Comparison of ENCODE assay signal across 9 cellular contexts in genomic region chr19:38974599-38975213, GRCh38. TPM values are rescaled to one million over a fixed set of nuclear protein-coding genes. Genes with fewer than 3 reads are reported as not detected.
DNase-seq lines count a peak whose midpoint lies in the region; ATAC-seq and TF ChIP-seq lines count a peak whose summit lies in the region.
"Had no signal": no experiment of that assay in that cellular context is flagged by ENCODE, and none has a peak within 500 bp of the region (broad histone marks: within the 10 kb centered on the region; RNA-seq: fewer than 3 reads in every experiment).

No MANE protein-coding gene starts in this region.

- 31 to 43% (median 31%) methylated on average over 19 of the region's 19 CpGs for WGBS in psoas muscle, 3 donors

- TF ChIP-seq CTCF in WI38 (IDR thresholded peaks at IDR 0.05; ENCODE audit: low read depth, low read length) (no peak), foreskin keratinocyte (conservative IDR thresholded peaks at IDR 0.05) (peak; percentile 2), psoas muscle (IDR thresholded peaks at IDR 0.05) (no peak)

- H3K9me3 ChIP-seq in psoas muscle, result no peaks in the 10 kb centered on the region

- H3K4me1 ChIP-seq in foreskin keratinocyte, result no peaks in the 10 kb centered on the region
- H3K4me1 ChIP-seq in psoas muscle, result no peaks in the 10 kb centered on the region

- intact Hi-C loops in psoas muscle (cut with DNase I), result no loop called here

- H3K27ac ChIP-seq in foreskin keratinocyte (peak overlapping the region; percentile 61), psoas muscle (peak overlapping the region; percentile 67)

- H3K36me3 ChIP-seq in psoas muscle (ENCODE audit: insufficient read depth in 1 of 2, low read depth in 1 of 2), result no peaks in the 10 kb centered on the region

- H3K4me3 ChIP-seq in WI38 (ENCODE audit: low read depth, low read length) (peak overlapping the region; percentile 72), psoas muscle (peak overlapping the region; percentile 80)

- ATAC-seq in foreskin keratinocyte, result no peak
- peak in 2 of 4 donors; percentile 10 to 13 for ATAC-seq in psoas muscle
- no peak for ATAC-seq in HG02798 (IDR thresholded peaks at IDR 0.05; ENCODE audit: poor library complexity, unreplicated experiment)

- DNase-seq in ELR (ENCODE audit: low read depth) (peak; percentile 34), foreskin keratinocyte (peak in 1 of 2 donors; percentile 5), psoas muscle (no peak), glomerular visceral epithelial cell (ENCODE audit: extremely low spot score) (no peak), DMS79 treated with DMSO at 0.1 percent for 48 hours (lab: John Stamatoyannopoulos, UW) (no peak), NCI-H526 treated with DMSO at 0.1 percent for 48 hours (lab: John Stamatoyannopoulos, UW) (no peak)
- DNase-seq: activated T-cell treated with anti-CD3 and anti-CD28 coated beads for 4 hours had no signal

- H3K27me3 ChIP-seq in foreskin keratinocyte (no peaks in the 10 kb centered on the region), psoas muscle (ENCODE audit: insufficient read depth in 3 of 3, low read length in 2 of 3) (peaks cover 0 to 2% (median 0%) of the 10 kb centered on the region in 3 donors)

RNA-seq across cellular contexts. Expression of gene FBXO17, which starts 0.8 kb away (rescaled TPM):
- total RNA-seq in foreskin keratinocyte (11.5 and 13.4 TPM in 2 replicates), psoas muscle (1 to 10 TPM; 1.6 to 4.3 (median 2.3) TPM)
- polyA plus RNA-seq in foreskin keratinocyte (11.7 and 13.0 TPM in 2 replicates), psoas muscle (1 to 10 TPM; 1.7 to 3.3 (median 1.8) TPM)

RNA-seq across cellular contexts. Expression of gene MRPS12, which starts 44.0 kb away (rescaled TPM):
- total RNA-seq in foreskin keratinocyte, result 81.3 and 84.7 TPM in 2 replicates
- 127 and 128 TPM in 2 replicates for polyA plus RNA-seq in foreskin keratinocyte
- 10 to 100 TPM; 33.8 to 70.6 (median 42.4) TPM for total RNA-seq in psoas muscle
- 100 to 1,000 TPM in 1 of 3 donors, 10 to 100 TPM in 2; 70.5 to 175 (median 71.4) TPM for polyA plus RNA-seq in psoas muscle

RNA-seq across cellular contexts. Expression of gene SARS2, which starts 44.1 kb away (rescaled TPM):
- total RNA-seq in foreskin keratinocyte (35.6 and 36.8 TPM in 2 replicates), psoas muscle (10 to 100 TPM; 15.1 to 17.8 (median 16.8) TPM)
- polyA plus RNA-seq in foreskin keratinocyte (36.5 and 37.5 TPM in 2 replicates), psoas muscle (10 to 100 TPM; 13.3 to 19.8 (median 17.0) TPM)

RNA-seq across cellular contexts. Expression of gene FBXO27, which starts 57.6 kb away (rescaled TPM):
- total RNA-seq in foreskin keratinocyte (8.7 and 9.0 TPM in 2 replicates), psoas muscle (10 to 100 TPM in 1 of 4 donors, 1 to 10 TPM in 1, under 1 TPM in 2; 0.42 to 10.7 (median 0.99) TPM)
- polyA plus RNA-seq in foreskin keratinocyte (9.2 and 9.4 TPM in 2 replicates), psoas muscle (under 1 TPM; 0.03 to 0.77 (median 0.14) TPM)
